Comparison of ENCODE assay signal across 18 cellular contexts in the genomic region with DNA sequence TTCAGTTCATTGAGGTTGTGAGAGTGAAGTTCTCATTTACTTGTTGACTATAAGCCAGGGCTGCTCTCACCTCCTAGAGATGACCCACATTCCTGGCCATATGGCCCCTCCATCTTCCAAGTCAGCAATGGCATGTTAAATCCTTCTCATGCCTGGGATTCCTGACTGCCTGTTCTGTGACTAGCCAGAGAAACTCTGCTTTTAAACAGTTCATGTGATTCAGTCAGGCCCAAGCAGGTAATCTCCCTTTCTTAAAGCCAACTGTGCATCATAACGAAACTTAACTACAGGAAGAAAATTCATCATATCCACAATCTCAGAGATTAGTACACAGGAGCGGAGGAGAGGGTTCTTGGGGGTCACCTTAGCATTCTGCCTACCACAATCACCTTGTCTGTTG. TPM values are rescaled to one million over a fixed set of nuclear protein-coding genes. Genes with fewer than 3 reads are reported as not detected.
A peak's percentile ranks its signal among the peaks of the same experiment; 100 is the strongest.
DNase-seq lines count a peak whose midpoint lies in the region; ATAC-seq, FAIRE-seq and TF ChIP-seq lines count a peak whose summit lies in the region.
"Had no signal": no experiment of that assay in that cellular context is flagged by ENCODE, and none has a peak within 500 bp of the region (broad histone marks: within the 10 kb centered on the region; RNA-seq: fewer than 3 reads in every experiment).

No MANE protein-coding gene starts in this region.

- peaks cover 89% of the 10 kb centered on the region for H3K36me3 Mint-ChIP-seq in activated CD8-positive, alpha-beta T cell treated with anti-CD3 and anti-CD28 coated beads, Interleukin-2, amount 10 ng/mL, durations not matched to agents 7 days and 5 days (ENCODE audit: low read depth)
- H3K36me3 Mint-ChIP-seq in naive thymus-derived CD8-positive, alpha-beta T cell = peaks cover 0 to 5% (median 2%) of the 10 kb centered on the region in 3 donors
- H3K36me3 Mint-ChIP-seq in mesothelial cell of epicardium = peaks cover 2% of the 10 kb centered on the region
- H3K36me3 Mint-ChIP-seq: neural progenitor cell had no signal

- peaks cover 7% of the 10 kb centered on the region for H3K9me3 Mint-ChIP-seq in activated CD8-positive, alpha-beta T cell treated with anti-CD3 and anti-CD28 coated beads, Interleukin-2, amount 10 ng/mL, durations not matched to agents 7 days and 5 days (ENCODE audit: insufficient read depth)
- H3K9me3 Mint-ChIP-seq in naive thymus-derived CD8-positive, alpha-beta T cell = no peaks in the 10 kb centered on the region
- H3K9me3 Mint-ChIP-seq in mesothelial cell of epicardium = peaks cover 11% of the 10 kb centered on the region

- WGBS in SK-N-SH (ENCODE audit: low lambda C conversion rate) = 89% methylated on average over 2 of the region's 2 CpGs

- TF ChIP-seq CTCF in SK-N-SH (IDR thresholded peaks at IDR 0.05) = no peak
- TF ChIP-seq CTCF in BE2C (IDR thresholded peaks at IDR 0.05; ENCODE audit: low read depth, low read length) = no peak
- no peak for TF ChIP-seq CTCF in mesothelial cell of epicardium (IDR thresholded peaks at IDR 0.05; ENCODE audit: unreplicated experiment)

- no peak for TF ChIP-seq RAD21 in SK-N-SH (IDR thresholded peaks at IDR 0.05; ENCODE audit: low read length)

- peak; percentile 55 for FAIRE-seq in GM18507 (lab: Jason Lieb, UNC)
- FAIRE-seq: K562 had no signal

- H3K9me2 ChIP-seq in SK-N-SH = no peaks in the 10 kb centered on the region

- no peak overlapping the region for H3K4me2 ChIP-seq in SK-N-SH
- H3K4me2 ChIP-seq: neural progenitor cell, smooth muscle cell had no signal

- no peak overlapping the region for H2AFZ ChIP-seq in SK-N-SH (ENCODE audit: low read depth)
- H2AFZ ChIP-seq: neural progenitor cell had no signal

- no peaks in the 10 kb centered on the region for H3K36me3 ChIP-seq in SK-N-SH (replicated peaks in 1 of 2; ENCODE audit: control insufficient read depth in 1 of 2, insufficient read depth in 2 of 2, low read length in 1 of 2)
- no peaks in the 10 kb centered on the region for H3K36me3 ChIP-seq in BE2C
- H3K36me3 ChIP-seq: cardiac muscle cell, heart right ventricle, neural progenitor cell, thoracic aorta had no signal

- peak overlapping the region; percentile 80 for H3K27ac Mint-ChIP-seq in activated CD8-positive, alpha-beta T cell treated with anti-CD3 and anti-CD28 coated beads, Interleukin-2, amount 10 ng/mL, durations not matched to agents 7 days and 5 days
- H3K27ac Mint-ChIP-seq in naive thymus-derived CD8-positive, alpha-beta T cell = peak overlapping the region in 8 of 10 donors; percentile 2 to 95 (median 56)
- no peak overlapping the region for H3K27ac Mint-ChIP-seq in mesothelial cell of epicardium
- H3K27ac Mint-ChIP-seq: neural progenitor cell had no signal

- peaks cover 89% of the 10 kb centered on the region for H3K4me1 Mint-ChIP-seq in activated CD8-positive, alpha-beta T cell treated with anti-CD3 and anti-CD28 coated beads, Interleukin-2, amount 10 ng/mL, durations not matched to agents 7 days and 5 days (ENCODE audit: low read depth)
- H3K4me1 Mint-ChIP-seq in naive thymus-derived CD8-positive, alpha-beta T cell = peaks cover 29 to 69% (median 54%) of the 10 kb centered on the region in 4 donors
- no peaks in the 10 kb centered on the region for H3K4me1 Mint-ChIP-seq in mesothelial cell of epicardium

- no peaks in the 10 kb centered on the region for H3K27me3 ChIP-seq in SK-N-SH (ENCODE audit: insufficient read depth)
- H3K27me3 ChIP-seq in BE2C = no peaks in the 10 kb centered on the region
- H3K27me3 ChIP-seq: cardiac muscle cell, heart right ventricle, neural progenitor cell had no signal

- H4K20me1 ChIP-seq in SK-N-SH (ENCODE audit: insufficient read depth) = no peaks in the 10 kb centered on the region

- no peaks in the 10 kb centered on the region for H3K27me3 Mint-ChIP-seq in activated CD8-positive, alpha-beta T cell treated with anti-CD3 and anti-CD28 coated beads, Interleukin-2, amount 10 ng/mL, durations not matched to agents 7 days and 5 days (ENCODE audit: low read depth)
- H3K27me3 Mint-ChIP-seq in naive thymus-derived CD8-positive, alpha-beta T cell = no peaks in the 10 kb centered on the region
- peaks cover 1% of the 10 kb centered on the region for H3K27me3 Mint-ChIP-seq in mesothelial cell of epicardium (ENCODE audit: low read depth)

- H3K4me3 ChIP-seq in SK-N-SH (ENCODE audit: low read depth in 2 of 2, low read length in 1 of 2) (no peak overlapping the region), BE2C (ENCODE audit: low read depth, low read length) (no peak overlapping the region)
- H3K4me3 ChIP-seq: cardiac muscle cell, heart right ventricle, K562, neural progenitor cell, smooth muscle cell, thoracic aorta had no signal

- no peaks in the 10 kb centered on the region for H3F3A ChIP-seq in SK-N-SH (replicated peaks; ENCODE audit: insufficient read depth)

- no peaks in the 10 kb centered on the region for H3K9me3 ChIP-seq in SK-N-SH
- no peaks in the 10 kb centered on the region for H3K9me3 ChIP-seq in BE2C
- H3K9me3 ChIP-seq: thoracic aorta had no signal

- peak; percentile 17 for ATAC-seq in HG02610 (IDR thresholded peaks at IDR 0.05; ENCODE audit: unreplicated experiment)
- ATAC-seq in activated CD8-positive, alpha-beta T cell treated with anti-CD3 and anti-CD28 coated beads, Interleukin-2, amount 10 ng/mL, durations not matched to agents 7 days and 5 days = no peak
- no peak for ATAC-seq in naive thymus-derived CD8-positive, alpha-beta T cell
- ATAC-seq: heart right ventricle, K562, left ventricle myocardium superior had no signal

- H3K9ac ChIP-seq in SK-N-SH = no peak overlapping the region
- H3K9ac ChIP-seq: neural progenitor cell had no signal

- no peaks in the 10 kb centered on the region for H3K79me2 ChIP-seq in SK-N-SH (ENCODE audit: insufficient read depth)

- CTCF ChIA-PET in activated CD8-positive, alpha-beta T cell treated with anti-CD3 and anti-CD28 coated beads, Interleukin-2, amount 10 ng/mL, durations not matched to agents 7 days and 5 days (lab: Charles Lee) = interaction anchor here (1.5 to 6.7 kb wide), 3 partner anchors 10 to 475 kb away, joined by 3 to 50 read pairs (median 4); a partner anchor contains a TSS
- CTCF ChIA-PET in SK-N-SH (lab: Yijun Ruan, JAX) = no interaction called here

- POLR2A ChIA-PET in activated CD8-positive, alpha-beta T cell treated with anti-CD3 and anti-CD28 coated beads, Interleukin-2, amount 10 ng/mL, durations not matched to agents 7 days and 5 days (lab: Charles Lee) = interaction anchor here (1.4 to 8.3 kb wide), 2 partner anchors 10 to 109 kb away, joined by 6 to 62 read pairs; a partner anchor contains a TSS
- POLR2A ChIA-PET in naive thymus-derived CD8-positive, alpha-beta T cell (lab: Charles Lee) = interaction anchor here (3.3 kb wide), 1 partner anchor 11 kb away, joined by 16 read pairs; a partner anchor contains a TSS
- POLR2A ChIA-PET in SK-N-SH (lab: Yijun Ruan, JAX) = no interaction called here

- no peak for TF ChIP-seq EP300 in SK-N-SH (IDR thresholded peaks at IDR 0.05; ENCODE audit: borderline replicate concordance in 1 of 2, low read depth in 1 of 2, low read length in 1 of 2)

- H3K4me3 Mint-ChIP-seq in activated CD8-positive, alpha-beta T cell treated with anti-CD3 and anti-CD28 coated beads, Interleukin-2, amount 10 ng/mL, durations not matched to agents 7 days and 5 days = no peak overlapping the region
- H3K4me3 Mint-ChIP-seq in naive thymus-derived CD8-positive, alpha-beta T cell = peak overlapping the region in 8 of 10 donors; percentile 5 to 87 (median 75)
- H3K4me3 Mint-ChIP-seq in mesothelial cell of epicardium = no peak overlapping the region
- H3K4me3 Mint-ChIP-seq: neural progenitor cell had no signal

- H3K27ac ChIP-seq in SK-N-SH (ENCODE audit: low read depth in 2 of 2, low read length in 1 of 2) = no peak overlapping the region
- H3K27ac ChIP-seq: cardiac muscle cell, heart right ventricle, neural progenitor cell, thoracic aorta had no signal

- H3K4me1 ChIP-seq in SK-N-SH (ENCODE audit: control insufficient read depth in 1 of 2, insufficient read depth in 2 of 2, low read depth in 1 of 2, low read length in 1 of 2) (no peaks in the 10 kb centered on the region), BE2C (no peaks in the 10 kb centered on the region)

- no peak for DNase-seq in GM18507 (ENCODE audit: extremely low spot score, insufficient read length, low read depth)
- DNase-seq in activated CD8-positive, alpha-beta T cell treated with anti-CD3 and anti-CD28 coated beads, Interleukin-2, amount 10 ng/mL, durations not matched to agents 7 days and 5 days = no peak
- no peak for DNase-seq in naive thymus-derived CD8-positive, alpha-beta T cell
- DNase-seq in SK-N-SH = no peak
- DNase-seq in BE2C = no peak
- DNase-seq in mesothelial cell of epicardium (ENCODE audit: low spot score in 2 of 2, unreplicated experiment in 2 of 2) = no peak
- DNase-seq: COR-L47, heart right ventricle, left ventricle myocardium superior, NCI-H146, NCI-H774 had no signal

TF ChIP-seq in SK-N-SH, 30 proteins besides CTCF, POLR2A, EP300 and RAD21 (continues in another document):
- TF ChIP-seq SMC3 (IDR thresholded peaks at IDR 0.05; ENCODE audit: low read depth, low read length) (no peak), MEF2A (IDR thresholded peaks at IDR 0.05; ENCODE audit: borderline replicate concordance, low read depth) (no peak), FOSL2 (IDR thresholded peaks at IDR 0.05; ENCODE audit: borderline replicate concordance, low read depth) (no peak), POLR2AphosphoS5 (IDR thresholded peaks at IDR 0.05; ENCODE audit: low read depth, low read length) (no peak), MXI1 (IDR thresholded peaks at IDR 0.05; ENCODE audit: low read depth, low read length) (no peak), RFX5 (IDR thresholded peaks at IDR 0.05; ENCODE audit: low read length) (no peak)
- TF ChIP-seq, protein P1, sequence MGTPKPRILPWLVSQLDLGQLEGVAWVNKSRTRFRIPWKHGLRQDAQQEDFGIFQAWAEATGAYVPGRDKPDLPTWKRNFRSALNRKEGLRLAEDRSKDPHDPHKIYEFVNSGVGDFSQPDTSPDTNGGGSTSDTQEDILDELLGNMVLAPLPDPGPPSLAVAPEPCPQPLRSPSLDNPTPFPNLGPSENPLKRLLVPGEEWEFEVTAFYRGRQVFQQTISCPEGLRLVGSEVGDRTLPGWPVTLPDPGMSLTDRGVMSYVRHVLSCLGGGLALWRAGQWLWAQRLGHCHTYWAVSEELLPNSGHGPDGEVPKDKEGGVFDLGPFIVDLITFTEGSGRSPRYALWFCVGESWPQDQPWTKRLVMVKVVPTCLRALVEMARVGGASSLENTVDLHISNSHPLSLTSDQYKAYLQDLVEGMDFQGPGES (IDR thresholded peaks at IDR 0.05; ENCODE audit: low read depth, low read length) = no peak

RNA-seq across cellular contexts. Expression of a gene that starts 11.5 kb away (rescaled TPM):
- total RNA-seq in activated CD8-positive, alpha-beta T cell treated with anti-CD3 and anti-CD28 coated beads, Interleukin-2, amount 10 ng/mL, durations not matched to agents 7 days and 5 days = 100 to 1,000 TPM; 158 TPM
- total RNA-seq in naive thymus-derived CD8-positive, alpha-beta T cell = 10 to 100 TPM; 23.4 to 27.0 TPM
- polyA plus RNA-seq in naive thymus-derived CD8-positive, alpha-beta T cell = 10 to 100 TPM; 13.3 to 49.6 (median 44.4) TPM
- polyA plus RNA-seq in SK-N-SH (2012; rRNA removed) = 4.8 and 5.0 TPM in 2 replicates
- polyA plus RNA-seq in SK-N-SH (2012; cell fraction: cytosol; rRNA removed) = 6.3 and 6.7 TPM in 2 replicates
- polyA plus RNA-seq in SK-N-SH (2012; cell fraction: nucleus; rRNA removed) = 1.8 and 4.1 TPM in 2 replicates
- not detected for polyA plus RNA-seq in BE2C (2012; ENCODE audit: insufficient read depth, insufficient read length, low read depth)
- 7.2 to 8.2 TPM (median 7.6 TPM) in 3 replicates for total RNA-seq in mesothelial cell of epicardium
- total RNA-seq: cardiac muscle cell, H4 had no signal
- polyA plus RNA-seq: K562 had no signal

Comparison
In these comparisons a context has a peak if more than half of its experiments do, and no peak if none do; other contexts are left out.
1. H3K4me3 Mint-ChIP-seq: peak in naive thymus-derived CD8-positive, alpha-beta T cell (8 of 10); none in activated CD8-positive, alpha-beta T cell treated with anti-CD3 and anti-CD28 coated beads, Interleukin-2, amount 10 ng/mL, durations not matched to agents 7 days and 5 days (single experiment) and mesothelial cell of epicardium (single experiment).
2. RNA of a gene that starts 11.5 kb away (total RNA-seq): 158 TPM in activated CD8-positive, alpha-beta T cell treated with anti-CD3 and anti-CD28 coated beads, Interleukin-2, amount 10 ng/mL, durations not matched to agents 7 days and 5 days; 23.4 to 27.0 TPM in naive thymus-derived CD8-positive, alpha-beta T cell and 7.2 to 8.2 TPM in mesothelial cell of epicardium; every median in the first group is over 4 times any median in the second.